22 cellular contexts compared by ENCODE assay signal in the genomic region with DNA sequence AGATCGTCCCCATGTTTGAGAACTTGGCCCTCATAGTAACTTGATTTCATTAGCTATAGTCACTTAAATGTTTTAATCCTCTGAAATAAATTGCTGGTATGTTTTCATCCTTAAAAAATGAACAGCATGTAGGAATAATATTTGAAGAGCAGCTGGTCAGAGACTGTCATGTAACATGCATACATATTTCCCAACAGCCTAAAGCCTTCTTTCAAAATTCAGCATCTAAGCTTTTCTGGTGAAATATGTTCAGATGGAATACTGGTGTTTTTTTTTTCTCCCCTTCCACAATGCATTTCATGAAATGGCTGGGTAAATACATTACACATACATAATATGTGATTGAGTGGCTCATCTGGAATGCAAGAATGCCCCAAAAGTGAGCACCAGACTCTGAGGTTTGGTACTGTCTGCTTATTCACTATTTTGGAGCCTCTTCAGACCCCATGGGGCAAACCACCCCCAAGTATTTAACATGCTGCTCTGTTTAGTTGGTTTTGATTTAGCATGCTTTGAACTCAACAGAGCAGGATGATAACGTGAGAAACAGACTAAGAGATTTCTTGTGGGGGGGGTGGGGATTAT.
DNase-seq lines count a peak whose midpoint lies in the region; ATAC-seq and TF ChIP-seq lines count a peak whose summit lies in the region.
"Had no signal": no experiment of that assay in that cellular context is flagged by ENCODE, and none has a peak within 500 bp of the region (broad histone marks: within the 10 kb centered on the region; RNA-seq: fewer than 3 reads in every experiment).

No MANE protein-coding gene starts in this region.

- in situ Hi-C loops in astrocyte of the spinal cord (cut with HindIII; ENCODE audit: low sequenced_read_pairs) = no loop called here

- no peak for TF ChIP-seq POLR2A in ovary (IDR thresholded peaks at IDR 0.05)

- no peaks in the 10 kb centered on the region for H3K79me2 ChIP-seq in MM.1S (ENCODE audit: low read length)

- H3F3A ChIP-seq in MM.1S (ENCODE audit: insufficient read depth, low read length) = no peaks in the 10 kb centered on the region

- TF ChIP-seq EP300 in ovary (IDR thresholded peaks at IDR 0.05) = no peak

- peak overlapping the region; percentile 6 for H3K27ac Mint-ChIP-seq in activated naive CD8-positive, alpha-beta T cell
- no peak overlapping the region for H3K27ac Mint-ChIP-seq in activated naive CD8-positive, alpha-beta T cell treated with anti-CD3 and anti-CD28 coated beads, Interleukin-2, amount 50 U/mL, for 24 hours
- H3K27ac Mint-ChIP-seq in memory B cell = peak overlapping the region; percentile 17
- H3K27ac Mint-ChIP-seq: activated CD8-positive, alpha-beta T cell treated with anti-CD3 and anti-CD28 coated beads, Interleukin-2, amount 10 ng/mL, durations not matched to agents 7 days and 5 days; activated T-helper 1 cell treated with anti-CD3 and anti-CD28 coated beads, Interleukin-12 subunit alpha, Interleukin-12 subunit beta, Interleukin-2, Interleukin-4 antibody, amounts not matched to agents 30 ng/mL and 10 ng/mL and 1 ng/mL, durations not matched to agents 14 hours and 24 hours and 36 hours had no signal

- no peak overlapping the region for H2AFZ ChIP-seq in MM.1S (ENCODE audit: low read length)

- peaks cover 24% of the 10 kb centered on the region for H3K36me3 Mint-ChIP-seq in activated naive CD8-positive, alpha-beta T cell
- peaks cover 48% of the 10 kb centered on the region for H3K36me3 Mint-ChIP-seq in activated naive CD8-positive, alpha-beta T cell treated with anti-CD3 and anti-CD28 coated beads, Interleukin-2, amount 50 U/mL, for 24 hours (ENCODE audit: low read depth)
- H3K36me3 Mint-ChIP-seq in memory B cell = peaks cover 41% of the 10 kb centered on the region

- H3K4me1 Mint-ChIP-seq in activated naive CD8-positive, alpha-beta T cell (ENCODE audit: low read depth) = no peaks in the 10 kb centered on the region
- peaks cover 5% of the 10 kb centered on the region for H3K4me1 Mint-ChIP-seq in activated naive CD8-positive, alpha-beta T cell treated with anti-CD3 and anti-CD28 coated beads, Interleukin-2, amount 50 U/mL, for 24 hours
- H3K4me1 Mint-ChIP-seq in memory B cell = no peaks in the 10 kb centered on the region

- H3K27me3 ChIP-seq in MM.1S (replicated peaks; ENCODE audit: insufficient read depth, low read length) (no peaks in the 10 kb centered on the region), ovary (no peaks in the 10 kb centered on the region)
- H3K27me3 ChIP-seq: tibial nerve had no signal

- no peaks in the 10 kb centered on the region for H3K9me3 Mint-ChIP-seq in activated naive CD8-positive, alpha-beta T cell (ENCODE audit: low read depth)
- H3K9me3 Mint-ChIP-seq in activated naive CD8-positive, alpha-beta T cell treated with anti-CD3 and anti-CD28 coated beads, Interleukin-2, amount 50 U/mL, for 24 hours = no peaks in the 10 kb centered on the region
- no peaks in the 10 kb centered on the region for H3K9me3 Mint-ChIP-seq in memory B cell
- H3K9me3 Mint-ChIP-seq: activated T-helper 1 cell treated with anti-CD3 and anti-CD28 coated beads, Interleukin-12 subunit alpha, Interleukin-12 subunit beta, Interleukin-2, Interleukin-4 antibody, amounts not matched to agents 30 ng/mL and 10 ng/mL and 1 ng/mL, durations not matched to agents 14 hours and 24 hours and 36 hours had no signal

- H3K36me3 ChIP-seq in MM.1S (replicated peaks; ENCODE audit: insufficient read depth, low read length) (peaks cover 4% of the 10 kb centered on the region; the same call in 1 of the 2 replicates), ovary (no peaks in the 10 kb centered on the region)

- H3K4me2 ChIP-seq in MM.1S (ENCODE audit: low read depth, low read length) = no peak overlapping the region

- H4K20me1 ChIP-seq in MM.1S (ENCODE audit: insufficient read depth, low read length) = no peaks in the 10 kb centered on the region

- H3K4me1 ChIP-seq in MM.1S (ENCODE audit: low read length) (no peaks in the 10 kb centered on the region), ovary (ENCODE audit: insufficient read depth) (peaks cover 4% of the 10 kb centered on the region)

- no peak overlapping the region for H3K4me3 ChIP-seq in astrocyte of the spinal cord (ENCODE audit: low read depth, low read length)
- no peak overlapping the region for H3K4me3 ChIP-seq in MM.1S (ENCODE audit: low read length)
- no peak overlapping the region for H3K4me3 ChIP-seq in ovary
- H3K4me3 ChIP-seq: coronary artery, GM12878, tibial nerve had no signal

- WGBS in ovary, 3 donors = 25 to 41% (median 31%) methylated on average over 2 of the region's 2 CpGs

- no peak overlapping the region for H3K4me3 Mint-ChIP-seq in activated naive CD8-positive, alpha-beta T cell
- H3K4me3 Mint-ChIP-seq in activated naive CD8-positive, alpha-beta T cell treated with anti-CD3 and anti-CD28 coated beads, Interleukin-2, amount 50 U/mL, for 24 hours = no peak overlapping the region
- no peak overlapping the region for H3K4me3 Mint-ChIP-seq in memory B cell
- H3K4me3 Mint-ChIP-seq: activated CD8-positive, alpha-beta T cell treated with anti-CD3 and anti-CD28 coated beads, Interleukin-2, amount 10 ng/mL, durations not matched to agents 7 days and 5 days; activated T-helper 1 cell treated with anti-CD3 and anti-CD28 coated beads, Interleukin-12 subunit alpha, Interleukin-12 subunit beta, Interleukin-2, Interleukin-4 antibody, amounts not matched to agents 30 ng/mL and 10 ng/mL and 1 ng/mL, durations not matched to agents 14 hours and 24 hours and 36 hours had no signal

- H3K27ac ChIP-seq in MM.1S (ENCODE audit: low read length) = no peak overlapping the region
- peak overlapping the region in 1 of 2 donors; percentile 67 for H3K27ac ChIP-seq in ovary
- H3K27ac ChIP-seq: 22Rv1, coronary artery, epithelial cell of prostate, tibial nerve had no signal

- no peaks in the 10 kb centered on the region for H3K9me3 ChIP-seq in MM.1S (replicated peaks; ENCODE audit: insufficient read depth, low read length)
- H3K9me3 ChIP-seq in ovary = no peaks in the 10 kb centered on the region
- H3K9me3 ChIP-seq: tibial nerve had no signal

- TF ChIP-seq CTCF in astrocyte of the spinal cord (IDR thresholded peaks at IDR 0.05; ENCODE audit: low read depth, low read length) (no peak), MM.1S (IDR thresholded peaks at IDR 0.05; ENCODE audit: low read length) (no peak), ovary (IDR thresholded peaks at IDR 0.05) (no peak)

- H3K27me3 Mint-ChIP-seq in activated naive CD8-positive, alpha-beta T cell = no peaks in the 10 kb centered on the region
- H3K27me3 Mint-ChIP-seq in activated naive CD8-positive, alpha-beta T cell treated with anti-CD3 and anti-CD28 coated beads, Interleukin-2, amount 50 U/mL, for 24 hours = no peaks in the 10 kb centered on the region
- no peaks in the 10 kb centered on the region for H3K27me3 Mint-ChIP-seq in memory B cell

- intact Hi-C loops in ovary (cut with DNase I) = no loop called here

- DNase-seq in activated naive CD8-positive, alpha-beta T cell treated with anti-CD3 and anti-CD28 coated beads, Interleukin-2, amount 50 U/mL, for 24 hours = no peak
- DNase-seq in astrocyte of the spinal cord (ENCODE audit: low read depth, low spot score) (peak; percentile 70), memory B cell (ENCODE audit: low spot score in 2 of 2) (no peak), MM.1S (no peak), ovary (no peak)
- DNase-seq: activated CD8-positive, alpha-beta T cell treated with anti-CD3 and anti-CD28 coated beads, Interleukin-2, amount 10 ng/mL, durations not matched to agents 7 days and 5 days; amniotic stem cell; midbrain; NCI-H146; NCI-H226; occipital lobe; RPMI8226; SW 1271 had no signal

- ATAC-seq in activated naive CD8-positive, alpha-beta T cell treated with anti-CD3 and anti-CD28 coated beads, Interleukin-2, amount 50 U/mL, for 24 hours = no peak
- no peak for ATAC-seq in memory B cell (ENCODE audit: low read depth)
- no peak for ATAC-seq in GM18867 (IDR thresholded peaks at IDR 0.05; ENCODE audit: unreplicated experiment)
- no peak for ATAC-seq in HG02763 (IDR thresholded peaks at IDR 0.05; ENCODE audit: unreplicated experiment)
- ATAC-seq: activated CD8-positive, alpha-beta T cell treated with anti-CD3 and anti-CD28 coated beads, Interleukin-2, amount 10 ng/mL, durations not matched to agents 7 days and 5 days; GM12878 had no signal

- H3K9me2 ChIP-seq in MM.1S (replicated peaks; ENCODE audit: insufficient read depth, low read length) = no peaks in the 10 kb centered on the region

- no peak overlapping the region for H3K9ac ChIP-seq in MM.1S (ENCODE audit: low read length)
